In genomic region chr1:61079276-61079897, GRCh38 we compare ENCODE assay signal across 9 cellular contexts. TPM values are rescaled to one million over a fixed set of nuclear protein-coding genes. Genes with fewer than 3 reads are reported as not detected.
DNase-seq lines count a peak whose midpoint lies in the region; ATAC-seq and TF ChIP-seq lines count a peak whose summit lies in the region.
"Had no signal": no experiment of that assay in that cellular context is flagged by ENCODE, and none has a peak within 500 bp of the region (broad histone marks: within the 10 kb centered on the region; RNA-seq: fewer than 3 reads in every experiment).

No MANE protein-coding gene starts in this region.

- H3K4me1 ChIP-seq in A673 (ENCODE audit: insufficient read depth, low read length, poor library complexity, severe bottlenecking) (peaks cover 37% of the 10 kb centered on the region), adipocyte (ENCODE audit: control insufficient read depth, insufficient read depth, low read length) (peaks cover 35% of the 10 kb centered on the region), right lobe of liver (peaks cover 0 to 34% (median 17%) of the 10 kb centered on the region in 4 donors)

- TF ChIP-seq POLR2A in right lobe of liver (IDR thresholded peaks at IDR 0.05): no peak
- no peak for TF ChIP-seq POLR2A in lower leg skin (IDR thresholded peaks at IDR 0.05)

- intact Hi-C loops in A673 (cut with micrococcal nuclease; ENCODE audit: unreplicated experiment): loop anchor here (5.0 kb wide), 1 partner anchor 103 kb away; no protein-coding TSS in a partner anchor
- intact Hi-C loops in right lobe of liver (cut with DNase I): no loop called here
- intact Hi-C loops in lower leg skin (cut with DNase I; ENCODE audit: low total_unique reads): no loop called here

- H3K27ac ChIP-seq in A673 (ENCODE audit: low read depth, low read length, poor library complexity, severe bottlenecking): peak overlapping the region; percentile 87
- H3K27ac ChIP-seq in right lobe of liver: peak overlapping the region in 2 of 3 donors; percentile 58 to 98
- H3K27ac ChIP-seq: KMS-11 had no signal

- 38% methylated on average over 5 of the region's 5 CpGs for whole genome bisulfite sequencing in right lobe of liver (ENCODE audit: insufficient coverage, low coverage, low lambda C conversion rate, missing lambda C conversion rate)
- 26 to 30% methylated on average over 5 of the region's 5 CpGs for WGBS in lower leg skin, 2 donors

- H3K27me3 ChIP-seq in A673 (replicated peaks; ENCODE audit: insufficient read depth, low read depth, low read length, poor library complexity): no peaks in the 10 kb centered on the region
- H3K27me3 ChIP-seq in adipocyte (replicated peaks; ENCODE audit: control insufficient read depth, insufficient read depth, low read length): no peaks in the 10 kb centered on the region
- H3K27me3 ChIP-seq in right lobe of liver: no peaks in the 10 kb centered on the region

- no peaks in the 10 kb centered on the region for H3K9me3 ChIP-seq in A673 (ENCODE audit: low read depth, low read length, poor library complexity, severe bottlenecking)
- no peaks in the 10 kb centered on the region for H3K9me3 ChIP-seq in adipocyte (ENCODE audit: control insufficient read depth, low read length)
- no peaks in the 10 kb centered on the region for H3K9me3 ChIP-seq in right lobe of liver

- H3K36me3 ChIP-seq in A673 (ENCODE audit: insufficient read depth, low read length, poor library complexity, severe bottlenecking): no peaks in the 10 kb centered on the region
- H3K36me3 ChIP-seq in adipocyte (ENCODE audit: control insufficient read depth, insufficient read depth, low read length, severe bottlenecking): no peaks in the 10 kb centered on the region
- H3K36me3 ChIP-seq in right lobe of liver: no peaks in the 10 kb centered on the region

- DNase-seq in A673 (ENCODE audit: low spot score): peak; percentile 71
- DNase-seq in Jurkat, Clone E6-1 (ENCODE audit: low read depth, low spot score): no peak
- no peak for DNase-seq in adipocyte (ENCODE audit: low read depth)
- no peak for DNase-seq in right lobe of liver
- DNase-seq in globus pallidus (ENCODE audit: low spot score): no peak
- DNase-seq in lower leg skin (ENCODE audit: low spot score in 2 of 2): no peak
- DNase-seq in activated effector memory CD4-positive, alpha-beta T cell treated with anti-CD3 and anti-CD28 coated beads, Interleukin-2, amount 50 U/mL, for 16 hours: no peak

- no peak for ATAC-seq in right lobe of liver
- no peak for ATAC-seq in HG03175 (IDR thresholded peaks at IDR 0.05; ENCODE audit: unreplicated experiment)

- BruUV-seq in A673 (replicated peaks; lab: Mats Ljungman, UMichigan): no TSS peak

- TF ChIP-seq CTCF in A673 (conservative IDR thresholded peaks at IDR 0.05; ENCODE audit: low read depth, low read length) (no peak), right lobe of liver (IDR thresholded peaks at IDR 0.05) (no peak), lower leg skin (IDR thresholded peaks at IDR 0.05) (no peak)

- peak overlapping the region; percentile 41 for H3K9ac ChIP-seq in adipocyte (ENCODE audit: low read length)
- H3K9ac ChIP-seq: KMS-11 had no signal

- POLR2A ChIA-PET in A673 (lab: Charles Lee; ENCODE audit: low non-redundant PET): no interaction called here

- CTCF ChIA-PET in A673 (lab: Charles Lee): interaction anchor here (0.8 kb wide), 1 partner anchor 28 kb away, joined by 3 read pairs; no protein-coding TSS in a partner anchor

- H3K4me3 ChIP-seq in A673 (ENCODE audit: low read depth, low read length, poor library complexity, severe bottlenecking) (peak overlapping the region; percentile 78), adipocyte (ENCODE audit: low read length) (peak overlapping the region; percentile 60), right lobe of liver (no peak overlapping the region), lower leg skin (ENCODE audit: low read depth, poor library complexity, severe bottlenecking) (no peak overlapping the region)
- peak overlapping the region; percentile 47 for H3K4me3 ChIP-seq in Jurkat, Clone E6-1 (ENCODE audit: low read length)

RNA-seq across cellular contexts. Expression of gene NFIA, which starts 3.0 kb away (rescaled TPM):
- total RNA-seq in A673 (2021) (65.4 and 67.1 TPM in 2 replicates), right lobe of liver (10 to 100 TPM; 36.7 to 97.2 (median 57.9) TPM), lower leg skin (10 to 100 TPM; 26.0 to 32.5 (median 30.3) TPM)
- polyA plus RNA-seq in Jurkat, Clone E6-1 (2012; ENCODE audit: insufficient read depth, insufficient read length): 1.8 TPM

Comparison
In these comparisons a context has a peak if more than half of its experiments do, and no peak if none do; other contexts are left out.
1. H3K4me3 ChIP-seq: peak in A673 (single experiment), Jurkat, Clone E6-1 (single experiment) and adipocyte (single experiment); none in right lobe of liver (0 of 3) and lower leg skin (single experiment).